18 cellular contexts compared by ENCODE assay signal in genomic region chr9:91391426-91392217, GRCh38. TPM values are rescaled to one million over a fixed set of nuclear protein-coding genes. Genes with fewer than 3 reads are reported as not detected.
DNase-seq lines count a peak whose midpoint lies in the region.
"Had no signal": no experiment of that assay in that cellular context is flagged by ENCODE, and none has a peak within 500 bp of the region (broad histone marks: within the 10 kb centered on the region; RNA-seq: fewer than 3 reads in every experiment).

No MANE protein-coding gene starts in this region.

- DNase-seq in GM04504 (ENCODE audit: low read depth) (peak; percentile 33), NCI-H345 treated with DMSO at 0.1 percent for 48 hours (lab: John Stamatoyannopoulos, UW; ENCODE audit: unreplicated experiment) (peak; percentile 57), fibroblast of gingiva (ENCODE audit: low read depth) (peak; percentile 50), renal cortical epithelial cell (ENCODE audit: low read depth) (peak; percentile 7), foreskin melanocyte (no peak), COLO668 (lab: John Stamatoyannopoulos, UW; ENCODE audit: unreplicated experiment) (no peak)
- no peak for DNase-seq in activated CD4-positive, CD25-positive, alpha-beta regulatory T cell treated with anti-CD3 and anti-CD28 coated beads, Interleukin-2, amount 50 U/mL, for 72 hours
- DNase-seq: activated naive CD4-positive, alpha-beta T cell treated with Interleukin-2 at 50 U/mL for 16 hours; activated T-cell treated with anti-CD3 and anti-CD28 coated beads, Interleukin-2, amount 50 U/mL, for 24 hours; amniotic stem cell; cortex of kidney; immature natural killer cell; left ventricle myocardium inferior; NCI-H1105 treated with DMSO at 0.1 percent for 48 hours; NCI-H2171; NCI-H69; stimulated activated CD4-positive, alpha-beta T cell treated with anti-CD3 and anti-CD28 coated beads, Interleukin-1b, Interleukin-23, amount 100 ng/mL, for 48 hours; thyroid gland had no signal

RNA-seq across cellular contexts. Expression of gene AUH, which starts 29.9 kb away (rescaled TPM):
- 21.4 and 43.2 TPM in 2 replicates for total RNA-seq in renal cortical epithelial cell

RNA-seq across cellular contexts. Expression of gene NFIL3, which starts 32.0 kb away (rescaled TPM):
- total RNA-seq in renal cortical epithelial cell: 13.2 and 50.8 TPM in 2 replicates

Comparison
In these comparisons a context has a peak if more than half of its experiments do, and no peak if none do; other contexts are left out.
1. DNase-seq: peak in GM04504 (single experiment), NCI-H345 treated with DMSO at 0.1 percent for 48 hours (single experiment), fibroblast of gingiva (single experiment) and renal cortical epithelial cell (single experiment); none in foreskin melanocyte (single experiment), COLO668 (single experiment) and activated CD4-positive, CD25-positive, alpha-beta regulatory T cell treated with anti-CD3 and anti-CD28 coated beads, Interleukin-2, amount 50 U/mL, for 72 hours (single experiment).